In the genomic region with DNA sequence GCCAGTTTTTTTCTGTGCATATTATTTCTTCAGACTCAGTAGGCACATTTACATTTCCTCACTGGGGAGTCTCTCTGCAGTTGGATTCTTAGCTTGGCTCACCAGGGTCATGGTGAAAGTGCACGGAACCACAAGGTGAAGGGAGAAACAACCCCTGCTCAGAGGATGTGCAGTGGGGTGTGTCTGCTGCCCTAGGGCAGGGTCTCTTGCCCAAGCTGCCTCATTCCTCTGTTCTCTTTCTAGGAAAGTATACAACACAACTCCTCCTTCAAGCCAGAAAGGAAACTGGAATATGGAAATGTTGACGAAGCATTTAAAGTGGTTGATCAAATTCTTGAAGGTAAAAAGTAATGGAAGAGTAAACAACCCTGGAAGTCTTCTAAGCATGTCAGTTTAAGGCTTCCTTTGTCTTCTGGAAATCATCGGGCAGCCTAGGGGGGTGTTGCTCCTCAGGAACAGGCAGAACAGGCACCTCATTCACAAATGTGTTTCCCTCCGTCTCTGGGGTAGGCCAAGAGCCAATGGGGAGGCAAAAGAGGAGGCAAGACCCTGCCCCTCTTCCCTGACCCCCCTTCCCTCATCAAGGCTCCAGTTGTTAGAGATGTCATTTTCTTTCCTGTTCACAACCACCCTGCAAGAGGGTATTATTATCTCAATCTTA, we compare ENCODE assay signal across 35 cellular contexts. TPM values are rescaled to one million over a fixed set of nuclear protein-coding genes. Genes with fewer than 3 reads are reported as not detected.
"Had no signal": no experiment of that assay in that cellular context is flagged by ENCODE, and none has a peak within 500 bp of the region (broad histone marks: within the 10 kb centered on the region; RNA-seq: fewer than 3 reads in every experiment).

No MANE protein-coding gene starts in this region.

- H3K9me3 ChIP-seq: esophagus muscularis mucosa, mucosa of descending colon, thyroid gland, upper lobe of left lung, vagina had no signal

- DNase-seq: activated CD4-positive, alpha-beta memory T cell treated with anti-CD3 and anti-CD28 coated beads for 36 hours; activated CD4-positive, alpha-beta T cell treated with anti-CD3 and anti-CD28 coated beads, Interleukin-2, amount 10 ng/mL, durations not matched to agents 24 days and 14 days; activated CD8-positive, alpha-beta memory T cell treated with anti-CD3 and anti-CD28 coated beads, Interleukin-2, amount 50 U/mL, for 48 hours; activated gamma-delta T cell; activated naive CD4-positive, alpha-beta T cell treated with anti-CD3 and anti-CD28 coated beads, Interleukin-2, amount 10 ng/mL, durations not matched to agents 7 days and 5 days; activated naive CD8-positive, alpha-beta T cell treated with anti-CD3 and anti-CD28 coated beads, Interleukin-2, amount 10 ng/mL, durations not matched to agents 7 days and 5 days; activated T-cell treated with anti-CD3 and anti-CD28 coated beads, Interleukin-2, amount 50 U/mL, for 24 hours; amniotic stem cell; effector CD4-positive, alpha-beta T cell; foreskin keratinocyte; heart right ventricle; left ventricle myocardium superior; mucosa of descending colon; posterior cingulate gyrus; retina; stimulated activated CD4-positive, alpha-beta T cell treated with anti-CD3 and anti-CD28 coated beads, Interleukin-12 subunit alpha, Interleukin-12 subunit beta, amount 100 ng/mL, for 4 hours; stimulated activated CD4-positive, alpha-beta T cell treated with anti-CD3 and anti-CD28 coated beads, Interleukin-4, amount 100 ng/mL, for 4 hours; stimulated activated CD8-positive, alpha-beta memory T cell treated with anti-CD3 and anti-CD28 coated beads, Interleukin-4, amount 100 ng/mL, for 48 hours; stimulated activated naive CD8-positive, alpha-beta T cell treated with anti-CD3 and anti-CD28 coated beads, Interleukin-15, amount 100 ng/mL, for 72 hours; substantia nigra; T-helper 9 cell; thyroid gland; upper lobe of left lung had no signal

- FAIRE-seq: TTC549 had no signal

- H3K4me3 ChIP-seq: esophagus muscularis mucosa, heart right ventricle, mucosa of descending colon, skin epidermis, thyroid gland, upper lobe of left lung, vagina had no signal

- H3K4me1 ChIP-seq: esophagus muscularis mucosa, heart right ventricle, thyroid gland, upper lobe of left lung, vagina had no signal

- H3K4me3 Mint-ChIP-seq: activated CD4-positive, alpha-beta memory T cell treated with anti-CD3 and anti-CD28 coated beads for 36 hours; activated CD4-positive, alpha-beta T cell treated with anti-CD3 and anti-CD28 coated beads, Interleukin-2, amount 10 ng/mL, durations not matched to agents 24 days and 14 days; activated naive CD4-positive, alpha-beta T cell treated with anti-CD3 and anti-CD28 coated beads, Interleukin-2, amount 10 ng/mL, durations not matched to agents 7 days and 5 days; activated naive CD8-positive, alpha-beta T cell treated with anti-CD3 and anti-CD28 coated beads, Interleukin-2, amount 10 ng/mL, durations not matched to agents 7 days and 5 days; activated T-cell treated with anti-CD3 and anti-CD28 coated beads, Interleukin-2, amount 50 U/mL, for 24 hours; central memory CD8-positive, alpha-beta T cell; dendritic cell treated with granulocyte-macrophage colony-stimulating factor and Interleukin-4, amounts not matched to agents 40 ng/mL and 50 ng/mL, for 4 days; natural killer cell treated with Interleukin-12 subunit alpha and Interleukin-12 subunit beta and Interleukin-15 and Interleukin-18, amount 100 ng/mL, for 72 hours; stimulated activated memory B cell treated with anti-CD40 and anti-IgM and Interleukin-4, amounts not matched to agents 10 μg/mL and 1 μg/mL and 100 μg/mL, for 72 hours; stimulated activated naive CD8-positive, alpha-beta T cell treated with anti-CD3 and anti-CD28 coated beads, Interleukin-15, amount 100 ng/mL, for 72 hours; T-helper 1 cell treated with Interleukin-12 subunit alpha and Interleukin-12 subunit beta and Interleukin-4 antibody, amounts not matched to agents 30 μg/mL and 1 μg/mL, for 36 hours had no signal

- H3K36me3 ChIP-seq: heart right ventricle, thyroid gland, upper lobe of left lung, vagina had no signal

- H3K27ac ChIP-seq: esophagus muscularis mucosa, foreskin keratinocyte, heart right ventricle, skin epidermis, thyroid gland, upper lobe of left lung, vagina, VCaP had no signal

- H3K4me1 Mint-ChIP-seq: activated CD4-positive, alpha-beta T cell treated with anti-CD3 and anti-CD28 coated beads, Interleukin-2, amount 10 ng/mL, durations not matched to agents 24 days and 14 days; activated naive CD4-positive, alpha-beta T cell treated with anti-CD3 and anti-CD28 coated beads, Interleukin-2, amount 10 ng/mL, durations not matched to agents 7 days and 5 days; activated naive CD8-positive, alpha-beta T cell treated with anti-CD3 and anti-CD28 coated beads, Interleukin-2, amount 10 ng/mL, durations not matched to agents 7 days and 5 days; central memory CD8-positive, alpha-beta T cell; stimulated activated memory B cell treated with anti-CD40 and anti-IgM and Interleukin-4, amounts not matched to agents 10 μg/mL and 1 μg/mL and 100 μg/mL, for 72 hours; stimulated activated naive CD8-positive, alpha-beta T cell treated with anti-CD3 and anti-CD28 coated beads, Interleukin-15, amount 100 ng/mL, for 72 hours had no signal

- H3K36me3 Mint-ChIP-seq: activated CD4-positive, alpha-beta memory T cell treated with anti-CD3 and anti-CD28 coated beads for 36 hours; activated naive CD4-positive, alpha-beta T cell treated with anti-CD3 and anti-CD28 coated beads, Interleukin-2, amount 10 ng/mL, durations not matched to agents 7 days and 5 days; activated naive CD8-positive, alpha-beta T cell treated with anti-CD3 and anti-CD28 coated beads, Interleukin-2, amount 10 ng/mL, durations not matched to agents 7 days and 5 days; natural killer cell treated with Interleukin-12 subunit alpha and Interleukin-12 subunit beta and Interleukin-15 and Interleukin-18, amount 100 ng/mL, for 72 hours; stimulated activated memory B cell treated with anti-CD40 and anti-IgM and Interleukin-4, amounts not matched to agents 10 μg/mL and 1 μg/mL and 100 μg/mL, for 72 hours had no signal

- H3K27me3 Mint-ChIP-seq: dendritic cell treated with granulocyte-macrophage colony-stimulating factor and Interleukin-4, amounts not matched to agents 40 ng/mL and 50 ng/mL, for 4 days had no signal

- H3K27me3 ChIP-seq: esophagus muscularis mucosa, foreskin keratinocyte, thyroid gland, upper lobe of left lung, vagina had no signal

- H3K27ac Mint-ChIP-seq: activated CD4-positive, alpha-beta memory T cell treated with anti-CD3 and anti-CD28 coated beads for 36 hours; activated CD4-positive, alpha-beta T cell treated with anti-CD3 and anti-CD28 coated beads, Interleukin-2, amount 10 ng/mL, durations not matched to agents 24 days and 14 days; activated naive CD4-positive, alpha-beta T cell treated with anti-CD3 and anti-CD28 coated beads, Interleukin-2, amount 10 ng/mL, durations not matched to agents 7 days and 5 days; activated naive CD8-positive, alpha-beta T cell treated with anti-CD3 and anti-CD28 coated beads, Interleukin-2, amount 10 ng/mL, durations not matched to agents 7 days and 5 days; activated T-cell treated with anti-CD3 and anti-CD28 coated beads, Interleukin-2, amount 50 U/mL, for 24 hours; dendritic cell treated with granulocyte-macrophage colony-stimulating factor and Interleukin-4, amounts not matched to agents 40 ng/mL and 50 ng/mL, for 4 days; natural killer cell treated with Interleukin-12 subunit alpha and Interleukin-12 subunit beta and Interleukin-15 and Interleukin-18, amount 100 ng/mL, for 72 hours; stimulated activated memory B cell treated with anti-CD40 and anti-IgM and Interleukin-4, amounts not matched to agents 10 μg/mL and 1 μg/mL and 100 μg/mL, for 72 hours; stimulated activated naive CD8-positive, alpha-beta T cell treated with anti-CD3 and anti-CD28 coated beads, Interleukin-15, amount 100 ng/mL, for 72 hours; T-helper 1 cell treated with Interleukin-12 subunit alpha and Interleukin-12 subunit beta and Interleukin-4 antibody, amounts not matched to agents 30 μg/mL and 1 μg/mL, for 36 hours had no signal

- ATAC-seq: activated CD4-positive, CD25-positive, alpha-beta regulatory T cell treated with anti-CD3 and anti-CD28 coated beads, Interleukin-2, amount 50 U/mL, for 24 hours; foreskin keratinocyte; heart right ventricle; left ventricle myocardium superior; mucosa of descending colon; natural killer cell treated with Interleukin-12 subunit alpha and Interleukin-12 subunit beta and Interleukin-15 and Interleukin-18, amount 100 ng/mL, for 72 hours; sciatic nerve; stimulated activated memory B cell treated with anti-CD40 and anti-IgM and Interleukin-4, amounts not matched to agents 10 μg/mL and 1 μg/mL and 100 μg/mL, for 72 hours; stimulated activated naive CD8-positive, alpha-beta T cell treated with anti-CD3 and anti-CD28 coated beads, Interleukin-15, amount 100 ng/mL, for 72 hours had no signal

- H3K9me3 Mint-ChIP-seq: activated CD4-positive, alpha-beta memory T cell treated with anti-CD3 and anti-CD28 coated beads for 36 hours; activated CD4-positive, alpha-beta T cell treated with anti-CD3 and anti-CD28 coated beads, Interleukin-2, amount 10 ng/mL, durations not matched to agents 24 days and 14 days; activated naive CD4-positive, alpha-beta T cell treated with anti-CD3 and anti-CD28 coated beads, Interleukin-2, amount 10 ng/mL, durations not matched to agents 7 days and 5 days; activated naive CD8-positive, alpha-beta T cell treated with anti-CD3 and anti-CD28 coated beads, Interleukin-2, amount 10 ng/mL, durations not matched to agents 7 days and 5 days; activated T-cell treated with anti-CD3 and anti-CD28 coated beads, Interleukin-2, amount 50 U/mL, for 24 hours; central memory CD8-positive, alpha-beta T cell; dendritic cell treated with granulocyte-macrophage colony-stimulating factor and Interleukin-4, amounts not matched to agents 40 ng/mL and 50 ng/mL, for 4 days; natural killer cell treated with Interleukin-12 subunit alpha and Interleukin-12 subunit beta and Interleukin-15 and Interleukin-18, amount 100 ng/mL, for 72 hours; stimulated activated memory B cell treated with anti-CD40 and anti-IgM and Interleukin-4, amounts not matched to agents 10 μg/mL and 1 μg/mL and 100 μg/mL, for 72 hours; stimulated activated naive CD8-positive, alpha-beta T cell treated with anti-CD3 and anti-CD28 coated beads, Interleukin-15, amount 100 ng/mL, for 72 hours; T-helper 1 cell treated with Interleukin-12 subunit alpha and Interleukin-12 subunit beta and Interleukin-4 antibody, amounts not matched to agents 30 μg/mL and 1 μg/mL, for 36 hours had no signal

RNA-seq across cellular contexts. Expression of a gene that starts 41.4 kb away (rescaled TPM):
- total RNA-seq: activated naive CD8-positive, alpha-beta T cell treated with anti-CD3 and anti-CD28 coated beads, Interleukin-2, amount 10 ng/mL, durations not matched to agents 7 days and 5 days had no signal
